Comparison of ENCODE assay signal across 19 cellular contexts in the genomic region with DNA sequence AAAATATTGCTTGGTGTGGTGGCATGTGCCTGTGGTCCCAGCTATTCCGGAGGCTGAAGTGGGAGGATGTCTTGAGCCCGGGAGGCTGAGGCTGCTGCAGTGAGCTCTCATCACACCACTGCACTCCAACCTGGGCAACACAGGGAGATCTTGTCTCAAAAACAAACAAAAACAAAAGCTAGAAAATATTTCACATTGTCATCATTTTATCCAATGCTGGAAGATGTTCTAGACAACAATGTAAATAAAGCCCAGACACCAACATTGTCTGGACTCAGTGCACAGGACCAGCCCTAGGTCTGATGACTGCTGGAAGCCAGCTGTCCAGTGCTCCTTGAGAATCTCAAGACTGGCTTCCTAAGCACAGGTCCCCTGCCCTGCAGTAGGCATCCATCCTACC. TPM values are rescaled to one million over a fixed set of nuclear protein-coding genes. Genes with fewer than 3 reads are reported as not detected.
DNase-seq lines count a peak whose midpoint lies in the region; ATAC-seq, FAIRE-seq and TF ChIP-seq lines count a peak whose summit lies in the region.
"Had no signal": no experiment of that assay in that cellular context is flagged by ENCODE, and none has a peak within 500 bp of the region (broad histone marks: within the 10 kb centered on the region; RNA-seq: fewer than 3 reads in every experiment).

No MANE protein-coding gene starts in this region.

- TF ChIP-seq RAD21 in HepG2 (CRISPR knock-in tag; IDR thresholded peaks at IDR 0.05) = no peak

- H3K9me3 Mint-ChIP-seq in nephron progenitor cell = no peaks in the 10 kb centered on the region
- H3K9me3 Mint-ChIP-seq: CD4-positive, CD25-positive, alpha-beta regulatory T cell had no signal

- intact Hi-C loops in HepG2 (cut with micrococcal nuclease; ENCODE audit: unreplicated experiment) (no loop called here), right lobe of liver (cut with DNase I) (no loop called here), transverse colon (cut with DNase I; ENCODE audit: low total_unique reads) (no loop called here)

- H3K4me1 ChIP-seq in HepG2 (ENCODE audit: insufficient read depth, low read length) (no peaks in the 10 kb centered on the region), right lobe of liver (peaks cover 0 to 7% (median 0%) of the 10 kb centered on the region in 4 donors), OCI-LY3 (ENCODE audit: low read length) (peaks cover 51% of the 10 kb centered on the region), transverse colon (peaks cover 9 to 30% (median 19%) of the 10 kb centered on the region in 4 donors)
- no peaks in the 10 kb centered on the region for H3K4me1 ChIP-seq in effector memory CD4-positive, alpha-beta T cell (ENCODE audit: control insufficient read depth, insufficient read depth, low read length, poor library complexity, severe bottlenecking)
- H3K4me1 ChIP-seq: Caco-2 had no signal

- H3K4me3 ChIP-seq in HepG2 (replicated peaks in 1 of 3; ENCODE audit: insufficient read depth in 1 of 3, low read depth in 2 of 3, low read length in 3 of 3) (no peak overlapping the region), right lobe of liver (no peak overlapping the region), OCI-LY3 (ENCODE audit: low read length) (no peak overlapping the region), transverse colon (no peak overlapping the region)
- no peak overlapping the region for H3K4me3 ChIP-seq in effector memory CD4-positive, alpha-beta T cell (ENCODE audit: insufficient read depth, low read depth, low read length, poor library complexity, severe bottlenecking)

- H3K27me3 ChIP-seq in HepG2 (ENCODE audit: control insufficient read depth in 1 of 2, insufficient read depth in 2 of 2, low read length in 2 of 2) (no peaks in the 10 kb centered on the region), right lobe of liver (no peaks in the 10 kb centered on the region), OCI-LY3 (ENCODE audit: low read depth, low read length) (no peaks in the 10 kb centered on the region), transverse colon (no peaks in the 10 kb centered on the region)
- no peaks in the 10 kb centered on the region for H3K27me3 ChIP-seq in effector memory CD4-positive, alpha-beta T cell (replicated peaks; ENCODE audit: control insufficient read depth, insufficient read depth, low read length, poor library complexity, severe bottlenecking)
- H3K27me3 ChIP-seq: BE2C had no signal

- peaks cover 4% of the 10 kb centered on the region for H3K4me1 Mint-ChIP-seq in nephron progenitor cell

- TF ChIP-seq POLR2A in HepG2 (IDR thresholded peaks at IDR 0.05; ENCODE audit: insufficient read depth in 1 of 2, low read depth in 2 of 2, low read length in 2 of 2) (no peak), right lobe of liver (IDR thresholded peaks at IDR 0.05) (no peak), transverse colon (IDR thresholded peaks at IDR 0.05) (no peak)

- DNase-seq in HepG2 (ENCODE audit: low spot score) = no peak
- no peak for DNase-seq in right lobe of liver
- DNase-seq in nephron progenitor cell = no peak
- no peak for DNase-seq in transverse colon
- DNase-seq in activated gamma-delta T cell treated with Interleukin-2 at 50 U/mL for 16 hours = no peak
- no peak for DNase-seq in effector memory CD4-positive, alpha-beta T cell
- DNase-seq: ACHN; BE2C; C1 segment of cervical spinal cord; Caco-2; CD4-positive, CD25-positive, alpha-beta regulatory T cell; HCEC 1CT; IMR-90 had no signal

- H3K4me3 Mint-ChIP-seq in nephron progenitor cell = no peak overlapping the region
- H3K4me3 Mint-ChIP-seq: CD4-positive, CD25-positive, alpha-beta regulatory T cell had no signal

- H2AFZ ChIP-seq in HepG2 (ENCODE audit: low read length) = no peak overlapping the region
- no peak overlapping the region for H2AFZ ChIP-seq in OCI-LY3 (ENCODE audit: low read depth, low read length)

- in situ Hi-C loops in HepG2 (cut with HindIII; ENCODE audit: extremely low pct_ligation_motif_present, low pct_unique_long_range_greater_than_20kb) = no loop called here
- in situ Hi-C loops in transverse colon (cut with MboI; ENCODE audit: low pct_ligation_motif_present in 1 of 4, low pct_unique_long_range_greater_than_20kb in 1 of 4, low sequenced_read_pairs in 3 of 4) = no loop called here

- peaks cover 85% of the 10 kb centered on the region for H3K36me3 Mint-ChIP-seq in nephron progenitor cell (ENCODE audit: low read depth)

- CTCF ChIA-PET in HepG2 (lab: Yijun Ruan, JAX; ENCODE audit: low intra/inter-chr PET ratio, low total read pairs) = no interaction called here

- no peak for TF ChIP-seq CTCF in HepG2 (CRISPR knock-in tag; IDR thresholded peaks at IDR 0.05)
- TF ChIP-seq CTCF in right lobe of liver (IDR thresholded peaks at IDR 0.05) = no peak
- no peak for TF ChIP-seq CTCF in OCI-LY3 (IDR thresholded peaks at IDR 0.05; ENCODE audit: low read depth, low read length)
- no peak for TF ChIP-seq CTCF in nephron progenitor cell (IDR thresholded peaks at IDR 0.05)
- TF ChIP-seq CTCF in transverse colon (IDR thresholded peaks at IDR 0.05) = no peak

- POLR2A ChIA-PET in HepG2 (lab: Yijun Ruan, JAX) = no interaction called here

- H3K79me2 ChIP-seq in HepG2 (ENCODE audit: insufficient read depth, low read length) = peaks cover 5% of the 10 kb centered on the region
- H3K79me2 ChIP-seq in OCI-LY3 (ENCODE audit: low read length) = peaks cover 54% of the 10 kb centered on the region

- TF ChIP-seq EP300 in HepG2 (IDR thresholded peaks at IDR 0.05; ENCODE audit: low read depth in 2 of 2, low read length in 2 of 2) (no peak), HepG2 (CRISPR knock-in tag; IDR thresholded peaks at IDR 0.05; ENCODE audit: borderline replicate concordance) (no peak), transverse colon (IDR thresholded peaks at IDR 0.05; ENCODE audit: low read depth) (no peak)

- H3K9ac ChIP-seq in HepG2 (ENCODE audit: insufficient read depth, low read depth, low read length) (no peak overlapping the region), OCI-LY3 (ENCODE audit: low read length) (no peak overlapping the region; the same call in 1 of the 2 replicates)

- no peak for FAIRE-seq in HepG2 (lab: Jason Lieb, UNC)
- FAIRE-seq: D721Med, G401.6, GM12891, GM19239 had no signal

- peak overlapping the region; percentile 25 for H3K27ac Mint-ChIP-seq in nephron progenitor cell
- H3K27ac Mint-ChIP-seq: CD4-positive, CD25-positive, alpha-beta regulatory T cell had no signal

- H3K36me3 ChIP-seq in HepG2 (replicated peaks in 1 of 2; ENCODE audit: control insufficient read depth in 1 of 2, insufficient read depth in 2 of 2, low read length in 2 of 2) (peaks cover 19 to 56% of the 10 kb centered on the region in 2 experiments), right lobe of liver (peaks cover 0 to 40% (median 13%) of the 10 kb centered on the region in 4 donors), OCI-LY3 (replicated peaks; ENCODE audit: low read depth, low read length) (peaks cover 68% of the 10 kb centered on the region), transverse colon (peaks cover 0 to 33% (median 5%) of the 10 kb centered on the region in 4 donors)
- peaks cover 44% of the 10 kb centered on the region for H3K36me3 ChIP-seq in effector memory CD4-positive, alpha-beta T cell (ENCODE audit: control insufficient read depth, insufficient read depth, low read length)

- no peak overlapping the region for H3K27ac ChIP-seq in HepG2 (ENCODE audit: extremely low read length, insufficient read depth, low read length)
- no peak overlapping the region for H3K27ac ChIP-seq in right lobe of liver
- peak overlapping the region; percentile 95 for H3K27ac ChIP-seq in OCI-LY3 (ENCODE audit: low read length)
- H3K27ac ChIP-seq in transverse colon = no peak overlapping the region
- no peak overlapping the region for H3K27ac ChIP-seq in effector memory CD4-positive, alpha-beta T cell (ENCODE audit: insufficient read depth, low read length, poor library complexity, severe bottlenecking)
- H3K27ac ChIP-seq: HL-60 had no signal

- H3K27me3 Mint-ChIP-seq in nephron progenitor cell (ENCODE audit: low read depth, poor library complexity) = no peaks in the 10 kb centered on the region
- H3K27me3 Mint-ChIP-seq: CD4-positive, CD25-positive, alpha-beta regulatory T cell had no signal

- 91% methylated on average over 2 of the region's 2 CpGs for WGBS in HepG2 (ENCODE audit: low lambda C conversion rate)
- WGBS in right lobe of liver (ENCODE audit: insufficient coverage, low coverage, low lambda C conversion rate, missing lambda C conversion rate) = 93% methylated on average over 2 of the region's 2 CpGs
- WGBS in transverse colon (ENCODE audit: low coverage in 1 of 2), 2 donors = 91 to 100% methylated on average over 1 to 2 of the region's 2 CpGs

- H4K20me1 ChIP-seq in HepG2 (ENCODE audit: insufficient read depth, low read length) (no peaks in the 10 kb centered on the region), OCI-LY3 (ENCODE audit: insufficient read depth, low read length) (no peaks in the 10 kb centered on the region)

- H3K4me2 ChIP-seq in HepG2 (ENCODE audit: low read depth, low read length) (no peak overlapping the region), OCI-LY3 (ENCODE audit: low read length) (no peak overlapping the region)

- ATAC-seq in HepG2 = no peak
- no peak for ATAC-seq in right lobe of liver

- H3K9me3 ChIP-seq in HepG2 (ENCODE audit: low read length) (no peaks in the 10 kb centered on the region), right lobe of liver (no peaks in the 10 kb centered on the region), OCI-LY3 (ENCODE audit: insufficient read depth, low read length) (no peaks in the 10 kb centered on the region), transverse colon (no peaks in the 10 kb centered on the region)
- no peaks in the 10 kb centered on the region for H3K9me3 ChIP-seq in effector memory CD4-positive, alpha-beta T cell (ENCODE audit: control insufficient read depth, low read length)
- H3K9me3 ChIP-seq: BE2C, Caco-2 had no signal

- no TSS peak for BruUV-seq in HepG2 (replicated peaks; lab: Mats Ljungman, UMichigan)

RNA-seq across cellular contexts. Expression of a gene that starts 13.5 kb away (rescaled TPM):
- total RNA-seq in HepG2 (2016; rRNA removed; fragmentation: Illumina TruSeq; extraction: Trizol) (61.5 and 76.0 TPM in 2 replicates), right lobe of liver (10 to 100 TPM; 25.4 to 32.1 (median 29.3) TPM), transverse colon (10 to 100 TPM; 14.6 to 44.6 (median 28.5) TPM)
- total RNA-seq in HepG2 (2016; cell fraction: cytosol; rRNA removed; fragmentation: Illumina TruSeq; extraction: Trizol; ENCODE audit: low read depth) = 81.7 and 82.0 TPM in 2 replicates
- total RNA-seq in HepG2 (2016; cell fraction: insoluble cytoplasmic fraction; rRNA removed; fragmentation: Illumina TruSeq; extraction: Trizol) = 64.7 and 68.6 TPM in 2 replicates
- total RNA-seq in HepG2 (2016; cell fraction: membrane; rRNA removed; fragmentation: Illumina TruSeq; extraction: Trizol) = 145 and 152 TPM in 2 replicates
- 26.6 and 33.5 TPM in 2 replicates for total RNA-seq in HepG2 (2016; cell fraction: nucleus; rRNA removed; fragmentation: Illumina TruSeq; extraction: Trizol)
- 52.3 and 57.8 TPM in 2 replicates for polyA plus RNA-seq in HepG2 (2011; rRNA removed)
- polyA plus RNA-seq in HepG2 (2011; cell fraction: cytosol; rRNA removed) = 37.6 and 45.1 TPM in 2 replicates
- polyA plus RNA-seq in HepG2 (2011; cell fraction: nucleus; rRNA removed) = 19.5 and 19.9 TPM in 2 replicates
- polyA plus RNA-seq in HepG2 (2012) = 32.9 and 36.4 TPM in 2 replicates
- 167 and 171 TPM in 2 replicates for polyA plus RNA-seq in HepG2 (2016; cell fraction: cytosol; fragmentation: Illumina TruSeq; extraction: Trizol; ENCODE audit: low read depth)
- polyA plus RNA-seq in HepG2 (2016; cell fraction: insoluble cytoplasmic fraction; fragmentation: Illumina TruSeq; extraction: Trizol; ENCODE audit: low read depth) = 95.6 and 112 TPM in 2 replicates
- 189 and 199 TPM in 2 replicates for polyA plus RNA-seq in HepG2 (2016; cell fraction: membrane; fragmentation: Illumina TruSeq; extraction: Trizol; ENCODE audit: low read depth)
- polyA plus RNA-seq in HepG2 (2016; cell fraction: nucleus; fragmentation: Illumina TruSeq; extraction: Trizol; ENCODE audit: insufficient read depth, low read depth) = 67.4 and 69.2 TPM in 2 replicates
- polyA minus RNA-seq in HepG2 (2011; rRNA and poly(A)+ RNA removed; ENCODE audit: low replicate concordance) = 44.9 and 79.2 TPM in 2 replicates
- 26.9 and 32.6 TPM in 2 replicates for polyA minus RNA-seq in HepG2 (2011; cell fraction: cytosol; rRNA and poly(A)+ RNA removed)
- polyA minus RNA-seq in HepG2 (2011; cell fraction: nucleus; rRNA and poly(A)+ RNA removed) = 18.8 and 19.8 TPM in 2 replicates

RNA-seq across cellular contexts. Expression of a gene that starts 34.7 kb away (rescaled TPM):
- 34.5 and 47.9 TPM in 2 replicates for total RNA-seq in HepG2 (2016; rRNA removed; fragmentation: Illumina TruSeq; extraction: Trizol)
- 17.6 and 21.7 TPM in 2 replicates for total RNA-seq in HepG2 (2016; cell fraction: cytosol; rRNA removed; fragmentation: Illumina TruSeq; extraction: Trizol; ENCODE audit: low read depth)
- total RNA-seq in HepG2 (2016; cell fraction: insoluble cytoplasmic fraction; rRNA removed; fragmentation: Illumina TruSeq; extraction: Trizol) = 36.1 and 49.8 TPM in 2 replicates
- 20.3 and 22.2 TPM in 2 replicates for total RNA-seq in HepG2 (2016; cell fraction: membrane; rRNA removed; fragmentation: Illumina TruSeq; extraction: Trizol)
- 18.4 and 18.8 TPM in 2 replicates for total RNA-seq in HepG2 (2016; cell fraction: nucleus; rRNA removed; fragmentation: Illumina TruSeq; extraction: Trizol)
- polyA plus RNA-seq in HepG2 (2011; rRNA removed) = 27.2 and 37.4 TPM in 2 replicates
- polyA plus RNA-seq in HepG2 (2011; cell fraction: cytosol; rRNA removed) = 27.7 and 38.9 TPM in 2 replicates
- polyA plus RNA-seq in HepG2 (2011; cell fraction: nucleus; rRNA removed) = 12.7 and 24.3 TPM in 2 replicates
- polyA plus RNA-seq in HepG2 (2012) = 47.7 and 75.4 TPM in 2 replicates
- polyA plus RNA-seq in HepG2 (2016; cell fraction: cytosol; fragmentation: Illumina TruSeq; extraction: Trizol; ENCODE audit: low read depth) = 14.6 and 17.7 TPM in 2 replicates
- polyA plus RNA-seq in HepG2 (2016; cell fraction: insoluble cytoplasmic fraction; fragmentation: Illumina TruSeq; extraction: Trizol; ENCODE audit: low read depth) = 78.2 and 81.4 TPM in 2 replicates
- polyA plus RNA-seq in HepG2 (2016; cell fraction: membrane; fragmentation: Illumina TruSeq; extraction: Trizol; ENCODE audit: low read depth) = 22.5 and 25.2 TPM in 2 replicates
- polyA plus RNA-seq in HepG2 (2016; cell fraction: nucleus; fragmentation: Illumina TruSeq; extraction: Trizol; ENCODE audit: insufficient read depth, low read depth) = 38.1 and 38.4 TPM in 2 replicates
- 7.2 and 13.5 TPM in 2 replicates for polyA minus RNA-seq in HepG2 (2011; rRNA and poly(A)+ RNA removed; ENCODE audit: low replicate concordance)
- polyA minus RNA-seq in HepG2 (2011; cell fraction: cytosol; rRNA and poly(A)+ RNA removed) = 9.4 and 13.2 TPM in 2 replicates
- polyA minus RNA-seq in HepG2 (2011; cell fraction: nucleus; rRNA and poly(A)+ RNA removed) = 12.2 and 17.8 TPM in 2 replicates
- total RNA-seq in right lobe of liver = 100 to 1,000 TPM in 5 of 6 experiments, 10 to 100 TPM in 1; 76.8 to 204 (median 141) TPM
- 10 to 100 TPM; 16.1 to 90.1 (median 49.2) TPM for total RNA-seq in transverse colon
